Comparison of ENCODE assay signal across 24 cellular contexts in the genomic region with DNA sequence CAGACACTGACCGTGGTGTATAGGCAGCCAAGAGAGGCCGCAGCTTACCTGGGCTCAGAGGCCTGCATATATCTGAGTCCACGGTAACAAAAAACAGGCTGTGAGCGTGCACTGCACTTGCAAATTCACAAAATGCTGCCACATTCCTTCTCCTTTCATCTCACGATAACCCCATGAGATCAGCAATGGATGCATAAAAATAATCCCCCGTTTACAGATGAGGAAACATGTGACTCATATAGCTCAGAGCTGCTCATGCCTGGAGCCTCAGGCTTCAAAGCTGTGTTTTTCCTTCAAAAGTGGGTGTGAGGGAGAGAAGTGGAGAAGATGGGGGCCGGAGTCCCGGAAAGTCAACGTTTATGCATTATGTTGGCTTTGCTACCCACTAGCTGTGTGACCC.
DNase-seq lines count a peak whose midpoint lies in the region; ATAC-seq and TF ChIP-seq lines count a peak whose summit lies in the region.
"Had no signal": no experiment of that assay in that cellular context is flagged by ENCODE, and none has a peak within 500 bp of the region (broad histone marks: within the 10 kb centered on the region; RNA-seq: fewer than 3 reads in every experiment).

No MANE protein-coding gene starts in this region.

- POLR2A ChIA-PET in T-cell (lab: Charles Lee) = no interaction called here

- no peaks in the 10 kb centered on the region for H3K9me3 ChIP-seq in upper lobe of left lung
- H3K9me3 ChIP-seq: mucosa of descending colon, psoas muscle, SJCRH30 had no signal

- no peak for TF ChIP-seq CTCF in choroid plexus epithelial cell (conservative IDR thresholded peaks at IDR 0.05; ENCODE audit: low read depth, low read length)
- TF ChIP-seq CTCF in upper lobe of left lung (IDR thresholded peaks at IDR 0.05) = no peak

- no peak overlapping the region for H3K27ac ChIP-seq in upper lobe of left lung
- H3K27ac ChIP-seq: epithelial cell of prostate, psoas muscle, SJCRH30, skin epidermis had no signal

- no peaks in the 10 kb centered on the region for H3K9me3 Mint-ChIP-seq in T-cell
- H3K9me3 Mint-ChIP-seq: type B pancreatic cell had no signal

- no peaks in the 10 kb centered on the region for H3K4me1 Mint-ChIP-seq in T-cell

- no peak overlapping the region for H3K4me3 Mint-ChIP-seq in T-cell
- H3K4me3 Mint-ChIP-seq: type B pancreatic cell had no signal

- no peak for TF ChIP-seq EP300 in upper lobe of left lung (IDR thresholded peaks at IDR 0.05)

- no peaks in the 10 kb centered on the region for H3K36me3 Mint-ChIP-seq in T-cell
- H3K36me3 Mint-ChIP-seq: activated naive CD4-positive, alpha-beta T cell treated with anti-CD3 and anti-CD28 coated beads, Interleukin-2, amount 50 U/mL, for 72 hours; type B pancreatic cell had no signal

- ATAC-seq in T-cell (replicated peaks in 1 of 4) = no peak
- no peak for ATAC-seq in upper lobe of left lung (ENCODE audit: low FRiP score in 2 of 2)
- ATAC-seq: activated CD4-positive, CD25-positive, alpha-beta regulatory T cell treated with anti-CD3 and anti-CD28 coated beads, Interleukin-2, amount 50 U/mL, for 24 hours; activated naive CD4-positive, alpha-beta T cell treated with anti-CD3 and anti-CD28 coated beads, Interleukin-2, amount 50 U/mL, for 72 hours; left ventricle myocardium superior; mucosa of descending colon; psoas muscle had no signal

- no peaks in the 10 kb centered on the region for H3K36me3 ChIP-seq in upper lobe of left lung
- H3K36me3 ChIP-seq: SJCRH30 had no signal

- H3K27me3 Mint-ChIP-seq in T-cell = peaks cover under 1 to 9% of the 10 kb centered on the region in 2 donors

- peak; percentile 44 for DNase-seq in Daoy (ENCODE audit: low read depth)
- peak; percentile 82 for DNase-seq in NCI-H226
- DNase-seq in choroid plexus epithelial cell (ENCODE audit: low read depth) = peak; percentile 57
- DNase-seq in iris pigment epithelial cell (ENCODE audit: low read depth) = peak; percentile 89
- no peak for DNase-seq in T-cell
- DNase-seq in upper lobe of left lung = no peak
- DNase-seq in activated CD4-positive, alpha-beta T cell treated with anti-CD3 and anti-CD28 coated beads, Interleukin-2, amount 50 U/mL, for 1 hour = no peak
- DNase-seq in NCI-H1436 treated with DMSO at 0.1 percent for 48 hours (lab: John Stamatoyannopoulos, UW) = no peak
- DNase-seq: activated CD8-positive, alpha-beta memory T cell treated with anti-CD3 and anti-CD28 coated beads for 24 hours; activated T-cell treated with anti-CD3 and anti-CD28 coated beads, Interleukin-2, amount 50 U/mL, for 48 hours; cortex of kidney; left ventricle myocardium superior; mucosa of descending colon; NCI-H1417; NCI-H774; OCI-M1; psoas muscle; stimulated activated CD4-positive, alpha-beta T cell treated with anti-CD3 and anti-CD28 coated beads, Interleukin-2, amount 100 ng/mL, for 48 hours had no signal

- no peak overlapping the region for H3K27ac Mint-ChIP-seq in T-cell
- H3K27ac Mint-ChIP-seq: activated naive CD4-positive, alpha-beta T cell treated with anti-CD3 and anti-CD28 coated beads, Interleukin-2, amount 50 U/mL, for 72 hours; type B pancreatic cell had no signal

- no peaks in the 10 kb centered on the region for H3K27me3 ChIP-seq in upper lobe of left lung
- H3K27me3 ChIP-seq: SJCRH30 had no signal

- CTCF ChIA-PET in T-cell (lab: Charles Lee) = no interaction called here

- no peak for TF ChIP-seq POLR2A in upper lobe of left lung (IDR thresholded peaks at IDR 0.05)

- H3K4me1 ChIP-seq in upper lobe of left lung = peaks cover 0 to 11% (median 5%) of the 10 kb centered on the region in 4 donors
- H3K4me1 ChIP-seq: psoas muscle had no signal

- WGBS in upper lobe of left lung, 2 donors = 72 to 82% methylated on average over 9 of the region's 9 CpGs

- H3K4me3 ChIP-seq in choroid plexus epithelial cell (ENCODE audit: low read depth, low read length) (no peak overlapping the region), upper lobe of left lung (no peak overlapping the region)
- H3K4me3 ChIP-seq: mucosa of descending colon, psoas muscle, SJCRH30, skin epidermis had no signal

Comparison
In these comparisons a context has a peak if more than half of its experiments do, and no peak if none do; other contexts are left out.
1. DNase-seq: peak in Daoy (single experiment), NCI-H226 (single experiment), choroid plexus epithelial cell (single experiment) and iris pigment epithelial cell (single experiment); none in T-cell (0 of 34), upper lobe of left lung (0 of 2), activated CD4-positive, alpha-beta T cell treated with anti-CD3 and anti-CD28 coated beads, Interleukin-2, amount 50 U/mL, for 1 hour (single experiment) and NCI-H1436 treated with DMSO at 0.1 percent for 48 hours (single experiment).